In genomic region chr4:168771251-168771650, GRCh38 we compare ENCODE assay signal across 23 cellular contexts.
"Had no signal": no experiment of that assay in that cellular context is flagged by ENCODE, and none has a peak within 500 bp of the region (broad histone marks: within the 10 kb centered on the region; RNA-seq: fewer than 3 reads in every experiment).

No MANE protein-coding gene starts in this region.

- H3K9me3 ChIP-seq: vagina had no signal

- H3K27me3 ChIP-seq: sigmoid colon, suprapubic skin, transverse colon, vagina had no signal

- H3K4me3 ChIP-seq: lower lobe of right lung, sigmoid colon, suprapubic skin, transverse colon, vagina had no signal

- DNase-seq: activated CD4-positive, alpha-beta T cell treated with anti-CD3 and anti-CD28 coated beads for 36 hours; activated CD4-positive, alpha-beta T cell treated with anti-CD3 and anti-CD28 coated beads, Interleukin-2, amount 50 U/mL, for 48 hours; activated CD8-positive, alpha-beta memory T cell treated with anti-CD3 and anti-CD28 coated beads, Interleukin-2, amount 50 U/mL, for 48 hours; activated naive CD4-positive, alpha-beta T cell treated with Interleukin-2 at 50 U/mL for 16 hours; activated naive CD8-positive, alpha-beta T cell treated with anti-CD3 and anti-CD28 coated beads for 36 hours; activated T-cell treated with anti-CD3 and anti-CD28 coated beads, Interleukin-2, amount 50 U/mL, for 48 hours; cerebellar nuclear complex; cortex of kidney; foreskin melanocyte; kidney; lower lobe of right lung; naive thymus-derived CD4-positive, alpha-beta T cell; occipital lobe; retina; sigmoid colon; stimulated activated CD4-positive, alpha-beta T cell treated with anti-CD3 and anti-CD28 coated beads, Interleukin-12 subunit alpha, Interleukin-12 subunit beta, amount 100 ng/mL, for 4 hours; stimulated activated naive CD8-positive, alpha-beta T cell treated with anti-CD3 and anti-CD28 coated beads, Interleukin-15, amount 100 ng/mL, for 72 hours; T-helper 9 cell; transverse colon had no signal

- H3K36me3 ChIP-seq: lower lobe of right lung, sigmoid colon, suprapubic skin, transverse colon, vagina had no signal

- H3K4me1 ChIP-seq: lower lobe of right lung had no signal

- H3K27ac ChIP-seq: lower lobe of right lung, suprapubic skin, vagina had no signal

- ATAC-seq: activated CD4-positive, alpha-beta T cell treated with anti-CD3 and anti-CD28 coated beads for 36 hours; lower lobe of right lung; naive thymus-derived CD4-positive, alpha-beta T cell; stimulated activated effector memory CD8-positive, alpha-beta T cell treated with anti-CD3 and anti-CD28 coated beads, Interleukin-12 subunit alpha, Interleukin-12 subunit beta, amount 100 ng/mL, for 72 hours; stimulated activated naive CD8-positive, alpha-beta T cell treated with anti-CD3 and anti-CD28 coated beads, Interleukin-15, amount 100 ng/mL, for 72 hours; WTC11 had no signal
